ENCODE assay signal across 10 cellular contexts in the genomic region with DNA sequence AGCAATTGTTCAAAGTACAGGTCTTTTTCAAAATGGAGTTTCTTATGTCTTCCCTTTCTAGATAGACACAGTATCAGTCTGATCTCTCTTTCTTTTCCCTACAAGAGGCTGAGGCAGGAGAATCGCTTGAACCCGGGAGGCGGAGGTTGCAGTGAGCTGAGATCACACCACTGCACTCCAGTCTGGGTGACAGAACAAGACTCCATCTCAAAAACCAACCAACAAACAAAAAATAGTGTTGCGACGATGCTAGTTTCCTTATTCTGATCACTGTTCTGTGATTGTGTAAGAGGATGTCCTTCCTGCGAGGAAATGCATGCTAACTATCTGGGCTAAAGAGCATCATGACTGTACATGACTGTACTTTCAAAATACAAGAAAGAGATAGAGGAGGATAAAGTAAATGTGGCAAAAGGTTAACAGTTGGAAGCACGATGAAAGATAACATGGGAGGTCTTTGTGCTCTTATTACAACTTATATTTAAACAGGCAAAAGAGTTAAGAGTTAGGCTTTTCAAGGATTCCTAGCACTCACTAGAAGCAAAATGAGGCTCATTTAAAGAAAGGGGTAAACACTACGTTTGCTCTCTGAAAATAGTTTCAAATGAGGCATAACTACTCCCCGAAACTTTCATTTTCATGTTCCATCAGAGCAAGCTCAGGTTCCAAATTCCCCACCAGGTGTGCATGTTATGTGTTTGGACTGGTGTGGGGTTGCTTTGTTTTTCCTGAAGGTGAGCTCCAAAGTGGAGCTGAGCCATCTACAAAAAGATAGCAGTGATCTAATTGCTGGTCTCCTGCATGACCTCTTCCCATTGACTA. TPM values are rescaled to one million over a fixed set of nuclear protein-coding genes. Genes with fewer than 3 reads are reported as not detected.
DNase-seq lines count a peak whose midpoint lies in the region; ATAC-seq, FAIRE-seq and TF ChIP-seq lines count a peak whose summit lies in the region.
"Had no signal": no experiment of that assay in that cellular context is flagged by ENCODE, and none has a peak within 500 bp of the region (broad histone marks: within the 10 kb centered on the region; RNA-seq: fewer than 3 reads in every experiment).

No MANE protein-coding gene starts in this region.

- H3K79me2 ChIP-seq in PC-9 (ENCODE audit: low read depth): no peaks in the 10 kb centered on the region

- peaks cover 16% of the 10 kb centered on the region for H3F3A ChIP-seq in PC-9 (ENCODE audit: insufficient read depth, low read depth)

- H3K9me3 Mint-ChIP-seq in naive thymus-derived CD4-positive, alpha-beta T cell: peaks cover 0 to 2% (median 0%) of the 10 kb centered on the region in 11 donors
- no peaks in the 10 kb centered on the region for H3K9me3 Mint-ChIP-seq in activated naive CD8-positive, alpha-beta T cell treated with anti-CD3 and anti-CD28 coated beads for 36 hours
- H3K9me3 Mint-ChIP-seq: neural crest cell; stimulated activated naive CD8-positive, alpha-beta T cell treated with anti-CD3 and anti-CD28 coated beads, Interleukin-15, Interleukin-2, amounts not matched to agents 100 ng/mL and 50 ng/mL, for 24 hours had no signal

- no peaks in the 10 kb centered on the region for H4K20me1 ChIP-seq in PC-9 (ENCODE audit: insufficient read depth)

- POLR2A ChIA-PET in PC-9 (lab: Charles Lee; ENCODE audit: unreplicated experiment): no interaction called here
- POLR2A ChIA-PET in naive thymus-derived CD4-positive, alpha-beta T cell (lab: Charles Lee): no interaction called here

- H3K4me3 ChIP-seq in PC-9 (no peak overlapping the region; the same call in 1 of the 2 replicates), tibial artery (no peak overlapping the region)
- no peak overlapping the region for H3K4me3 ChIP-seq in naive thymus-derived CD4-positive, alpha-beta T cell (ENCODE audit: low read length)

- intact Hi-C loops in PC-9 (cut with micrococcal nuclease; ENCODE audit: unreplicated experiment): no loop called here
- intact Hi-C loops in naive thymus-derived CD4-positive, alpha-beta T cell (cut with micrococcal nuclease): no loop called here
- intact Hi-C loops in tibial artery (cut with DNase I; ENCODE audit: low total_unique reads): no loop called here

- H3K4me1 ChIP-seq in PC-9 (replicated peaks; ENCODE audit: insufficient read depth): peaks cover 31% of the 10 kb centered on the region
- no peaks in the 10 kb centered on the region for H3K4me1 ChIP-seq in naive thymus-derived CD4-positive, alpha-beta T cell (ENCODE audit: control insufficient read depth in 2 of 2, insufficient read depth in 2 of 2, low read length in 2 of 2)
- no peaks in the 10 kb centered on the region for H3K4me1 ChIP-seq in tibial artery

- CTCF ChIA-PET in PC-9 (lab: Charles Lee): no interaction called here
- CTCF ChIA-PET in naive thymus-derived CD4-positive, alpha-beta T cell (lab: Charles Lee): interaction anchor here (0.6 kb wide), 1 partner anchor 92 kb away, joined by 4 read pairs; no protein-coding TSS in a partner anchor

- no peaks in the 10 kb centered on the region for H3K9me2 ChIP-seq in PC-9 (ENCODE audit: insufficient read depth)

- H3K27ac Mint-ChIP-seq in naive thymus-derived CD4-positive, alpha-beta T cell: peak overlapping the region in 1 of 9 donors; percentile 79
- H3K27ac Mint-ChIP-seq in activated naive CD8-positive, alpha-beta T cell treated with anti-CD3 and anti-CD28 coated beads for 36 hours: no peak overlapping the region
- H3K27ac Mint-ChIP-seq: stimulated activated naive CD8-positive, alpha-beta T cell treated with anti-CD3 and anti-CD28 coated beads, Interleukin-15, Interleukin-2, amounts not matched to agents 100 ng/mL and 50 ng/mL, for 24 hours had no signal

- H3K36me3 Mint-ChIP-seq in naive thymus-derived CD4-positive, alpha-beta T cell: no peaks in the 10 kb centered on the region
- no peaks in the 10 kb centered on the region for H3K36me3 Mint-ChIP-seq in activated naive CD8-positive, alpha-beta T cell treated with anti-CD3 and anti-CD28 coated beads for 36 hours

- FAIRE-seq in GM19239 (lab: Jason Lieb, UNC): peak; percentile 76

- H3K27me3 ChIP-seq in PC-9 (ENCODE audit: insufficient read depth, low read depth) (no peaks in the 10 kb centered on the region), tibial artery (no peaks in the 10 kb centered on the region)
- H3K27me3 ChIP-seq in naive thymus-derived CD4-positive, alpha-beta T cell (ENCODE audit: control insufficient read depth in 2 of 2, insufficient read depth in 2 of 2, low read length in 2 of 2): no peaks in the 10 kb centered on the region

- peak overlapping the region; percentile 59 for H3K4me2 ChIP-seq in PC-9

- H3K36me3 ChIP-seq in PC-9 (ENCODE audit: low read depth): no peaks in the 10 kb centered on the region
- H3K36me3 ChIP-seq in naive thymus-derived CD4-positive, alpha-beta T cell (ENCODE audit: control insufficient read depth in 2 of 3, insufficient read depth in 3 of 3, low read length in 3 of 3): no peaks in the 10 kb centered on the region
- no peaks in the 10 kb centered on the region for H3K36me3 ChIP-seq in tibial artery

- peak; percentile 73 for ATAC-seq in HG02840 (IDR thresholded peaks at IDR 0.05; ENCODE audit: low FRiP score, unreplicated experiment)
- peak; percentile 54 for ATAC-seq in naive thymus-derived CD4-positive, alpha-beta T cell
- ATAC-seq: HCT116 had no signal

- peaks cover 0 to 18% (median 5%) of the 10 kb centered on the region in 7 donors for H3K4me1 Mint-ChIP-seq in naive thymus-derived CD4-positive, alpha-beta T cell
- H3K4me1 Mint-ChIP-seq in activated naive CD8-positive, alpha-beta T cell treated with anti-CD3 and anti-CD28 coated beads for 36 hours: peaks cover 6% of the 10 kb centered on the region

- peaks cover 4% of the 10 kb centered on the region; the same call in 1 of the 2 replicates for H3K9me3 ChIP-seq in PC-9 (ENCODE audit: insufficient read depth, low read depth)
- H3K9me3 ChIP-seq in naive thymus-derived CD4-positive, alpha-beta T cell (ENCODE audit: control insufficient read depth in 2 of 3, low read length in 3 of 3): no peaks in the 10 kb centered on the region
- H3K9me3 ChIP-seq in tibial artery: no peaks in the 10 kb centered on the region

- peak overlapping the region in 2 of 10 donors; percentile 6 to 16 for H3K4me3 Mint-ChIP-seq in naive thymus-derived CD4-positive, alpha-beta T cell
- H3K4me3 Mint-ChIP-seq in activated naive CD8-positive, alpha-beta T cell treated with anti-CD3 and anti-CD28 coated beads for 36 hours: no peak overlapping the region
- H3K4me3 Mint-ChIP-seq: neural crest cell; stimulated activated naive CD8-positive, alpha-beta T cell treated with anti-CD3 and anti-CD28 coated beads, Interleukin-15, Interleukin-2, amounts not matched to agents 100 ng/mL and 50 ng/mL, for 24 hours had no signal

- H3K27me3 Mint-ChIP-seq in naive thymus-derived CD4-positive, alpha-beta T cell: peaks cover 0 to 7% (median 0%) of the 10 kb centered on the region in 5 donors
- peaks cover 4% of the 10 kb centered on the region for H3K27me3 Mint-ChIP-seq in activated naive CD8-positive, alpha-beta T cell treated with anti-CD3 and anti-CD28 coated beads for 36 hours

- 0 out of 2 replicates have a peak overlapping the region, but pooled peaks have one; percentile 12 for H2AFZ ChIP-seq in PC-9

- TF ChIP-seq CTCF in PC-9 (conservative IDR thresholded peaks at IDR 0.05): no peak
- TF ChIP-seq CTCF in tibial artery (IDR thresholded peaks at IDR 0.05): no peak

- DNase-seq in GM19239 (ENCODE audit: insufficient read length, low spot score): no peak
- peak in 1 of 2 experiments; percentile 73 for DNase-seq in PC-9
- no peak for DNase-seq in naive thymus-derived CD4-positive, alpha-beta T cell
- DNase-seq in activated naive CD8-positive, alpha-beta T cell treated with anti-CD3 and anti-CD28 coated beads for 36 hours: no peak
- DNase-seq in activated gamma-delta T cell treated with Interleukin-2 at 50 U/mL for 16 hours: no peak
- no peak for DNase-seq in tibial artery

- no TSS peak for BruUV-seq in PC-9 (replicated peaks; lab: Mats Ljungman, UMichigan)

- peak overlapping the region; percentile 55 for H3K27ac ChIP-seq in PC-9
- H3K27ac ChIP-seq in naive thymus-derived CD4-positive, alpha-beta T cell (ENCODE audit: low read depth, low read length): no peak overlapping the region
- H3K27ac ChIP-seq in tibial artery: no peak overlapping the region

RNA-seq across cellular contexts. Expression of a gene that starts 23.8 kb away (rescaled TPM):
- total RNA-seq in PC-9 (2021): 12.8 and 14.3 TPM in 2 replicates
- total RNA-seq in naive thymus-derived CD4-positive, alpha-beta T cell: 1 to 10 TPM in 2 of 5 experiments, under 1 TPM in 3; 0.17 to 1.2 (median 0.94) TPM
- under 1 TPM; 0.16 to 0.17 TPM for polyA plus RNA-seq in naive thymus-derived CD4-positive, alpha-beta T cell
- total RNA-seq in activated naive CD8-positive, alpha-beta T cell treated with anti-CD3 and anti-CD28 coated beads for 36 hours: under 1 TPM; 0.14 to 0.31 TPM

RNA-seq across cellular contexts. Expression of a gene that starts 24.2 kb away (rescaled TPM):
- total RNA-seq in PC-9 (2021): 112 and 119 TPM in 2 replicates
- total RNA-seq in naive thymus-derived CD4-positive, alpha-beta T cell: 1 to 10 TPM in 4 of 5 experiments, under 1 TPM in 1; 0.94 to 5.9 (median 2.0) TPM
- polyA plus RNA-seq in naive thymus-derived CD4-positive, alpha-beta T cell: 1 to 10 TPM in 1 of 2 donors, under 1 TPM in 1; 0.53 to 4.2 TPM
- under 1 TPM; 0.21 to 0.56 TPM for total RNA-seq in activated naive CD8-positive, alpha-beta T cell treated with anti-CD3 and anti-CD28 coated beads for 36 hours

Comparison
In these comparisons a context has a peak if more than half of its experiments do, and no peak if none do; other contexts are left out.
1. RNA of a gene that starts 24.2 kb away (total RNA-seq): 112 to 119 TPM in PC-9; 0.94 to 5.9 TPM in naive thymus-derived CD4-positive, alpha-beta T cell and 0.21 to 0.56 TPM in activated naive CD8-positive, alpha-beta T cell treated with anti-CD3 and anti-CD28 coated beads for 36 hours; every median in the first group is over 10 times any median in the second.